Comparison of ENCODE assay signal across 18 cellular contexts in genomic region chr21:36015096-36015495, GRCh38. TPM values are rescaled to one million over a fixed set of nuclear protein-coding genes. Genes with fewer than 3 reads are reported as not detected.
DNase-seq lines count a peak whose midpoint lies in the region; ATAC-seq and TF ChIP-seq lines count a peak whose summit lies in the region.
"Had no signal": no experiment of that assay in that cellular context is flagged by ENCODE, and none has a peak within 500 bp of the region (broad histone marks: within the 10 kb centered on the region; RNA-seq: fewer than 3 reads in every experiment).

No MANE protein-coding gene starts in this region.

- no peak overlapping the region; the same call in 1 of the 2 replicates for H2AFZ ChIP-seq in GM23248

- H3K9ac ChIP-seq in GM23248 (no peak overlapping the region), adipocyte (ENCODE audit: low read length) (no peak overlapping the region)

- H3K27me3 ChIP-seq in GM23248 (replicated peaks; ENCODE audit: insufficient read depth) (no peaks in the 10 kb centered on the region), adipocyte (replicated peaks; ENCODE audit: control insufficient read depth, insufficient read depth, low read length) (no peaks in the 10 kb centered on the region), heart right ventricle (peaks cover 0 to 6% (median 2%) of the 10 kb centered on the region in 7 donors)

- no peak for ATAC-seq in heart right ventricle
- ATAC-seq in HG02970 (IDR thresholded peaks at IDR 0.05; ENCODE audit: low FRiP score, unreplicated experiment), result no peak

- TF ChIP-seq CTCF in AG10803 (conservative IDR thresholded peaks at IDR 0.05; ENCODE audit: low read length) (no peak), fibroblast of mammary gland (conservative IDR thresholded peaks at IDR 0.05; ENCODE audit: control insufficient read depth, insufficient read depth, low read depth, low read length) (no peak), heart right ventricle (IDR thresholded peaks at IDR 0.05) (no peak)

- H3K27ac ChIP-seq in GM23248 (peak overlapping the region; percentile 32), heart right ventricle (no peak overlapping the region)
- H3K27ac ChIP-seq: 22Rv1 had no signal

- DNase-seq in AG10803 (ENCODE audit: low read depth), result peak; percentile 48
- DNase-seq in GM23248, result peak; percentile 64
- DNase-seq in adipocyte (ENCODE audit: low read depth), result no peak
- peak; percentile 74 for DNase-seq in fibroblast of mammary gland (ENCODE audit: low read depth)
- no peak for DNase-seq in NCI-H2227 treated with DMSO at 0.1 percent for 48 hours (lab: John Stamatoyannopoulos, UW)
- no peak for DNase-seq in heart right ventricle
- DNase-seq in central memory CD4-positive, alpha-beta T cell, result no peak
- DNase-seq: C1 segment of cervical spinal cord; Calu3; CD4-positive, alpha-beta memory T cell; COR-L47; DMS53; DMS79 treated with DMSO at 0.1 percent for 48 hours; GF-D8; GOT3 had no signal

- no peaks in the 10 kb centered on the region for H3K79me2 ChIP-seq in GM23248 (ENCODE audit: insufficient read depth)

- H4K20me1 ChIP-seq in GM23248 (ENCODE audit: insufficient read depth), result no peaks in the 10 kb centered on the region

- 4% methylated on average over 5 of the region's 5 CpGs for WGBS in GM23248 (ENCODE audit: low coverage in 1 of 2, low lambda C conversion rate in 2 of 2, missing lambda C conversion rate in 2 of 2), 2 experiments
- 84 to 88% methylated on average over 5 of the region's 5 CpGs for WGBS in heart right ventricle, 2 donors

- in situ Hi-C loops in GM23248 (cut with MboI), result no loop called here

- H3F3A ChIP-seq in GM23248 (ENCODE audit: insufficient read depth), result peaks cover 27% of the 10 kb centered on the region

- H3K9me2 ChIP-seq in GM23248 (ENCODE audit: insufficient read depth), result no peaks in the 10 kb centered on the region

- intact Hi-C loops in heart right ventricle (cut with DNase I), result no loop called here

- peaks cover 14% of the 10 kb centered on the region for H3K4me1 ChIP-seq in GM23248 (ENCODE audit: insufficient read depth)
- H3K4me1 ChIP-seq in adipocyte (ENCODE audit: control insufficient read depth, insufficient read depth, low read length), result peaks cover 14% of the 10 kb centered on the region
- H3K4me1 ChIP-seq in heart right ventricle, result no peaks in the 10 kb centered on the region
- H3K4me1 ChIP-seq: HAP-1 had no signal

- peak overlapping the region; percentile 31 for H3K4me2 ChIP-seq in GM23248 (ENCODE audit: unreplicated experiment)

- H3K9me3 ChIP-seq in GM23248 (ENCODE audit: low read depth) (no peaks in the 10 kb centered on the region), adipocyte (ENCODE audit: control insufficient read depth, low read length) (no peaks in the 10 kb centered on the region), heart right ventricle (no peaks in the 10 kb centered on the region)
- H3K9me3 ChIP-seq: HAP-1 had no signal

- no peaks in the 10 kb centered on the region for H3K36me3 ChIP-seq in GM23248 (ENCODE audit: low read depth)
- H3K36me3 ChIP-seq in adipocyte (ENCODE audit: control insufficient read depth, insufficient read depth, low read length, severe bottlenecking), result no peaks in the 10 kb centered on the region
- H3K36me3 ChIP-seq in heart right ventricle, result no peaks in the 10 kb centered on the region
- H3K36me3 ChIP-seq: HAP-1 had no signal

- no peak overlapping the region for H3K4me3 ChIP-seq in AG10803 (ENCODE audit: low read length)
- H3K4me3 ChIP-seq in GM23248, result peak overlapping the region; percentile 1; the same call in 1 of the 2 replicates
- H3K4me3 ChIP-seq in adipocyte (ENCODE audit: low read length), result peak overlapping the region; percentile 57
- H3K4me3 ChIP-seq in fibroblast of mammary gland (ENCODE audit: control insufficient read depth, low read depth, low read length), result no peak overlapping the region
- no peak overlapping the region for H3K4me3 ChIP-seq in heart right ventricle
- H3K4me3 ChIP-seq: HAP-1 had no signal

RNA-seq across cellular contexts. Expression of gene SETD4, which starts 45.2 kb away (rescaled TPM):
- total RNA-seq in GM23248 (2014; rRNA removed; shearing (Covaris generic)), result 10.4 and 12.9 TPM in 2 replicates
- polyA plus RNA-seq in GM23248 (2016; fragmentation: Nextera tagmentation; extraction: Ambion mirVana) (12.5 and 12.7 TPM in 2 replicates), heart right ventricle (10 to 100 TPM in 1 of 2 donors, 1 to 10 TPM in 1; 6.7 to 10.2 TPM)
- 10 to 100 TPM in 7 of 10 donors, 1 to 10 TPM in 3; 7.8 to 13.1 (median 10.9) TPM for total RNA-seq in heart right ventricle

RNA-seq across cellular contexts. Expression of gene CBR1, which starts 54.7 kb away (rescaled TPM):
- total RNA-seq in GM23248 (2014; rRNA removed; shearing (Covaris generic)), result 179 and 205 TPM in 2 replicates
- polyA plus RNA-seq in GM23248 (2016; fragmentation: Nextera tagmentation; extraction: Ambion mirVana) (151 and 158 TPM in 2 replicates), heart right ventricle (10 to 100 TPM; 15.7 to 61.2 TPM)
- total RNA-seq in heart right ventricle, result 10 to 100 TPM in 9 of 10 donors, 1 to 10 TPM in 1; 7.7 to 34.8 (median 17.6) TPM

Comparison
In these comparisons a context has a peak if more than half of its experiments do, and no peak if none do; other contexts are left out.
1. DNase-seq: peak in AG10803 (single experiment), GM23248 (single experiment) and fibroblast of mammary gland (single experiment); none in adipocyte (single experiment), NCI-H2227 treated with DMSO at 0.1 percent for 48 hours (single experiment), heart right ventricle (0 of 2) and central memory CD4-positive, alpha-beta T cell (single experiment).
2. H3K4me3 ChIP-seq: peak in GM23248 (single experiment) and adipocyte (single experiment); none in AG10803 (single experiment), fibroblast of mammary gland (single experiment) and heart right ventricle (0 of 10).